11 cellular contexts compared by ENCODE assay signal in genomic region chr1:28313710-28314510, GRCh38. TPM values are rescaled to one million over a fixed set of nuclear protein-coding genes. Genes with fewer than 3 reads are reported as not detected.
DNase-seq lines count a peak whose midpoint lies in the region; ATAC-seq and TF ChIP-seq lines count a peak whose summit lies in the region.
"Had no signal": no experiment of that assay in that cellular context is flagged by ENCODE, and none has a peak within 500 bp of the region (broad histone marks: within the 10 kb centered on the region; RNA-seq: fewer than 3 reads in every experiment).

No MANE protein-coding gene starts in this region.

- H3K36me3 Mint-ChIP-seq in CD4-positive, alpha-beta T cell (ENCODE audit: low read depth), result no peaks in the 10 kb centered on the region

- H3K4me1 ChIP-seq in upper lobe of left lung, result peaks cover 0 to 5% (median 2%) of the 10 kb centered on the region in 4 donors

- no peak for TF ChIP-seq CTCF in upper lobe of left lung (IDR thresholded peaks at IDR 0.05)
- no peak for TF ChIP-seq CTCF in CD4-positive, alpha-beta T cell (IDR thresholded peaks at IDR 0.05)

- H3K36me3 ChIP-seq in upper lobe of left lung (no peaks in the 10 kb centered on the region), H7 (replicated peaks; ENCODE audit: control insufficient read depth, insufficient read depth, low read length) (no peaks in the 10 kb centered on the region)

- peak; percentile 72 to 84 for ATAC-seq in upper lobe of left lung (ENCODE audit: low FRiP score in 2 of 2)
- ATAC-seq in HG02610 (IDR thresholded peaks at IDR 0.05; ENCODE audit: unreplicated experiment), result no peak
- no peak for ATAC-seq in CD4-positive, alpha-beta T cell (ENCODE audit: poor library complexity)

- no peaks in the 10 kb centered on the region for H3K4me1 Mint-ChIP-seq in CD4-positive, alpha-beta T cell (ENCODE audit: low read depth)

- H3K9me3 ChIP-seq in upper lobe of left lung, result no peaks in the 10 kb centered on the region
- no peaks in the 10 kb centered on the region for H3K9me3 ChIP-seq in CD4-positive, alpha-beta T cell (ENCODE audit: control insufficient read depth, low read length)

- POLR2A ChIA-PET in CD4-positive, alpha-beta T cell (lab: Charles Lee), result interaction anchor here (1.5 kb wide), 1 partner anchor 15 kb away, joined by 3 read pairs; the partner anchor contains the start of gene MED18

- DNase-seq in HT1080 (ENCODE audit: low read depth), result peak; percentile 69
- peak; percentile 97 for DNase-seq in amniotic epithelial cell (ENCODE audit: low read depth)
- peak; percentile 95 for DNase-seq in iris pigment epithelial cell (ENCODE audit: low read depth)
- peak; percentile 63 to 96 for DNase-seq in upper lobe of left lung
- DNase-seq in CD4-positive, alpha-beta T cell, result no peak
- DNase-seq in H7, result no peak
- DNase-seq: activated naive CD4-positive, alpha-beta T cell treated with anti-CD3 and anti-CD28 coated beads, Interleukin-2, amount 50 U/mL, for 16 hours; NCI-H1092 treated with DMSO at 0.1 percent for 48 hours; retina had no signal

- H3K27me3 ChIP-seq in upper lobe of left lung (no peaks in the 10 kb centered on the region), H7 (ENCODE audit: control insufficient read depth, insufficient read depth, low read length) (no peaks in the 10 kb centered on the region)
- H3K27me3 ChIP-seq in CD4-positive, alpha-beta T cell (ENCODE audit: control insufficient read depth, insufficient read depth, low read length), result no peaks in the 10 kb centered on the region

- H3K9me3 Mint-ChIP-seq in CD4-positive, alpha-beta T cell, result no peaks in the 10 kb centered on the region
- H3K9me3 Mint-ChIP-seq: T-helper 1 cell treated with Interleukin-12 subunit alpha and Interleukin-12 subunit beta and Interleukin-4 antibody, amounts not matched to agents 30 μg/mL and 1 μg/mL, for 36 hours had no signal

- no peak overlapping the region for H3K4me3 ChIP-seq in upper lobe of left lung
- H3K4me3 ChIP-seq in H7 (ENCODE audit: insufficient read depth, low read depth, low read length), result no peak overlapping the region

- intact Hi-C loops in CD4-positive, alpha-beta T cell (cut with DNase I, micrococcal nuclease), result no loop called here

- TF ChIP-seq POLR2A in upper lobe of left lung (IDR thresholded peaks at IDR 0.05), result no peak

- no peak overlapping the region for H3K4me3 Mint-ChIP-seq in CD4-positive, alpha-beta T cell
- H3K4me3 Mint-ChIP-seq: T-helper 1 cell treated with Interleukin-12 subunit alpha and Interleukin-12 subunit beta and Interleukin-4 antibody, amounts not matched to agents 30 μg/mL and 1 μg/mL, for 36 hours had no signal

- CTCF ChIA-PET in CD4-positive, alpha-beta T cell (lab: Charles Lee), result no interaction called here

- peak overlapping the region; percentile 61 to 78 (median 70) for H3K27ac ChIP-seq in upper lobe of left lung
- no peak overlapping the region for H3K27ac ChIP-seq in CD4-positive, alpha-beta T cell (ENCODE audit: low read depth, low read length)

- no peak overlapping the region for H3K27ac Mint-ChIP-seq in CD4-positive, alpha-beta T cell
- H3K27ac Mint-ChIP-seq: T-helper 1 cell treated with Interleukin-12 subunit alpha and Interleukin-12 subunit beta and Interleukin-4 antibody, amounts not matched to agents 30 μg/mL and 1 μg/mL, for 36 hours had no signal

- 46 to 63% methylated on average over 5 to 6 of the region's 6 CpGs for WGBS in upper lobe of left lung, 2 donors

- no peaks in the 10 kb centered on the region for H3K27me3 Mint-ChIP-seq in CD4-positive, alpha-beta T cell

- TF ChIP-seq EP300 in upper lobe of left lung (IDR thresholded peaks at IDR 0.05), result peak in 1 of 4 donors; percentile 20

RNA-seq across cellular contexts. Expression of gene MED18, which starts 14.9 kb away (rescaled TPM):
- 16.6 and 19.3 TPM in 2 replicates for total RNA-seq in HT1080 (2014; rRNA removed; shearing (Covaris generic))
- polyA plus RNA-seq in HT1080 (2015; cell fraction: cytosol; rRNA removed), result 12.2 and 13.5 TPM in 2 replicates
- 12.5 and 14.4 TPM in 2 replicates for polyA plus RNA-seq in HT1080 (2015; cell fraction: nucleus; rRNA removed)
- total RNA-seq in upper lobe of left lung, result 10 to 100 TPM; 11.3 to 30.4 (median 14.6) TPM
- total RNA-seq in CD4-positive, alpha-beta T cell, result 1 to 10 TPM; 1.9 to 4.8 TPM
- total RNA-seq in H7 (2014; rRNA removed; shearing (Covaris generic)), result 25.0 and 32.4 TPM in 2 replicates

RNA-seq across cellular contexts. Expression of gene SESN2, which starts 54.6 kb away (rescaled TPM):
- 20.7 and 24.6 TPM in 2 replicates for total RNA-seq in HT1080 (2014; rRNA removed; shearing (Covaris generic))
- 35.2 and 35.5 TPM in 2 replicates for polyA plus RNA-seq in HT1080 (2015; cell fraction: cytosol; rRNA removed)
- polyA plus RNA-seq in HT1080 (2015; cell fraction: nucleus; rRNA removed), result 46.1 and 54.5 TPM in 2 replicates
- total RNA-seq in upper lobe of left lung, result 10 to 100 TPM in 5 of 6 donors, 1 to 10 TPM in 1; 9.6 to 18.1 (median 14.5) TPM
- total RNA-seq in CD4-positive, alpha-beta T cell, result 1 to 10 TPM; 8.8 to 9.6 TPM
- 34.9 and 36.0 TPM in 2 replicates for total RNA-seq in H7 (2014; rRNA removed; shearing (Covaris generic))

RNA-seq across cellular contexts. Expression of gene PHACTR4, which starts 55.6 kb away (rescaled TPM):
- 9.4 and 15.6 TPM in 2 replicates for total RNA-seq in HT1080 (2014; rRNA removed; shearing (Covaris generic))
- polyA plus RNA-seq in HT1080 (2015; cell fraction: cytosol; rRNA removed), result 21.3 and 26.0 TPM in 2 replicates
- 23.5 and 23.8 TPM in 2 replicates for polyA plus RNA-seq in HT1080 (2015; cell fraction: nucleus; rRNA removed)
- total RNA-seq in upper lobe of left lung, result 10 to 100 TPM; 28.8 to 38.7 (median 33.9) TPM
- 10 to 100 TPM; 26.0 to 26.3 TPM for total RNA-seq in CD4-positive, alpha-beta T cell
- total RNA-seq in H7 (2014; rRNA removed; shearing (Covaris generic)), result 16.9 and 23.0 TPM in 2 replicates

Comparison
In these comparisons a context has a peak if more than half of its experiments do, and no peak if none do; other contexts are left out.
1. DNase-seq: peak in HT1080 (single experiment), amniotic epithelial cell (single experiment), iris pigment epithelial cell (single experiment) and upper lobe of left lung (2 of 2); none in CD4-positive, alpha-beta T cell (0 of 10) and H7 (single experiment).
2. ATAC-seq: peak in upper lobe of left lung (2 of 2); none in HG02610 (single experiment) and CD4-positive, alpha-beta T cell (single experiment).